In the genomic region with DNA sequence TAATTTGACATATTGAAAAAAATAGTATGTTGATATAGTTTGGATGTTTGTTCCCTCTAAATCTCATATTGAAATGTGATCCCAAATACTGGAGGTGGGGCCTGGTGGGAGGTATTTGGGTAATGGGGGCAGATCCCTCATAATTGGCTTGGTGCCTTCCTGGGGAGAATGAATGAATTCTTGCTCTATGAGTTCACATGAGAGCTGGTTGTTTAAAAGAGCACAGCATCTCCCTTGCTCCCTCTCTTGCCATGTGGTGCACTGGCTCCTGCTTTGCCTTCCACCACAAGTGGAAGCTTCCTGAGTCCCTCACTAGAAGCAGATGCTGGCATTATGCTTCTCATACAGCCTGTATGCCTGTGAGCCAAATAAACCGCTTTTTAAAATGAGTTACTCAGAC, we compare ENCODE assay signal across 2 cellular contexts.
TF ChIP-seq lines count a peak whose summit lies in the region.

No MANE protein-coding gene starts in this region.

TF ChIP-seq in GM23338, 12 proteins besides CTCF, POLR2A, EP300 and RAD21:
- TF ChIP-seq, protein P1, sequence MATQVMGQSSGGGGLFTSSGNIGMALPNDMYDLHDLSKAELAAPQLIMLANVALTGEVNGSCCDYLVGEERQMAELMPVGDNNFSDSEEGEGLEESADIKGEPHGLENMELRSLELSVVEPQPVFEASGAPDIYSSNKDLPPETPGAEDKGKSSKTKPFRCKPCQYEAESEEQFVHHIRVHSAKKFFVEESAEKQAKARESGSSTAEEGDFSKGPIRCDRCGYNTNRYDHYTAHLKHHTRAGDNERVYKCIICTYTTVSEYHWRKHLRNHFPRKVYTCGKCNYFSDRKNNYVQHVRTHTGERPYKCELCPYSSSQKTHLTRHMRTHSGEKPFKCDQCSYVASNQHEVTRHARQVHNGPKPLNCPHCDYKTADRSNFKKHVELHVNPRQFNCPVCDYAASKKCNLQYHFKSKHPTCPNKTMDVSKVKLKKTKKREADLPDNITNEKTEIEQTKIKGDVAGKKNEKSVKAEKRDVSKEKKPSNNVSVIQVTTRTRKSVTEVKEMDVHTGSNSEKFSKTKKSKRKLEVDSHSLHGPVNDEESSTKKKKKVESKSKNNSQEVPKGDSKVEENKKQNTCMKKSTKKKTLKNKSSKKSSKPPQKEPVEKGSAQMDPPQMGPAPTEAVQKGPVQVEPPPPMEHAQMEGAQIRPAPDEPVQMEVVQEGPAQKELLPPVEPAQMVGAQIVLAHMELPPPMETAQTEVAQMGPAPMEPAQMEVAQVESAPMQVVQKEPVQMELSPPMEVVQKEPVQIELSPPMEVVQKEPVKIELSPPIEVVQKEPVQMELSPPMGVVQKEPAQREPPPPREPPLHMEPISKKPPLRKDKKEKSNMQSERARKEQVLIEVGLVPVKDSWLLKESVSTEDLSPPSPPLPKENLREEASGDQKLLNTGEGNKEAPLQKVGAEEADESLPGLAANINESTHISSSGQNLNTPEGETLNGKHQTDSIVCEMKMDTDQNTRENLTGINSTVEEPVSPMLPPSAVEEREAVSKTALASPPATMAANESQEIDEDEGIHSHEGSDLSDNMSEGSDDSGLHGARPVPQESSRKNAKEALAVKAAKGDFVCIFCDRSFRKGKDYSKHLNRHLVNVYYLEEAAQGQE (IDR thresholded peaks at IDR 0.05; ENCODE audit: unreplicated experiment) = no peak
- no peak for TF ChIP-seq ZNF114 (CRISPR knock-in tag; IDR thresholded peaks at IDR 0.05)
- TF ChIP-seq EZH2phosphoT487 (IDR thresholded peaks at IDR 0.05; ENCODE audit: unreplicated experiment) = no peak
- TF ChIP-seq EZH2 (IDR thresholded peaks at IDR 0.05; ENCODE audit: low read depth, unreplicated experiment) = no peak
- TF ChIP-seq NANOG (IDR thresholded peaks at IDR 0.05; ENCODE audit: borderline replicate concordance) = no peak
- TF ChIP-seq JUNB (IDR thresholded peaks at IDR 0.05; ENCODE audit: unreplicated experiment) = no peak
- TF ChIP-seq POLR2AphosphoS5 (IDR thresholded peaks at IDR 0.05; ENCODE audit: low read depth) = no peak
- TF ChIP-seq CREB1 (CRISPR knock-in tag; IDR thresholded peaks at IDR 0.05; ENCODE audit: low read depth) = no peak
- no peak for TF ChIP-seq STAT1 (IDR thresholded peaks at IDR 0.05; ENCODE audit: unreplicated experiment)

TF ChIP-seq in WTC11, 78 proteins besides CTCF, POLR2A, EP300 and RAD21 (continued from another document):
- TF ChIP-seq, protein P2, sequence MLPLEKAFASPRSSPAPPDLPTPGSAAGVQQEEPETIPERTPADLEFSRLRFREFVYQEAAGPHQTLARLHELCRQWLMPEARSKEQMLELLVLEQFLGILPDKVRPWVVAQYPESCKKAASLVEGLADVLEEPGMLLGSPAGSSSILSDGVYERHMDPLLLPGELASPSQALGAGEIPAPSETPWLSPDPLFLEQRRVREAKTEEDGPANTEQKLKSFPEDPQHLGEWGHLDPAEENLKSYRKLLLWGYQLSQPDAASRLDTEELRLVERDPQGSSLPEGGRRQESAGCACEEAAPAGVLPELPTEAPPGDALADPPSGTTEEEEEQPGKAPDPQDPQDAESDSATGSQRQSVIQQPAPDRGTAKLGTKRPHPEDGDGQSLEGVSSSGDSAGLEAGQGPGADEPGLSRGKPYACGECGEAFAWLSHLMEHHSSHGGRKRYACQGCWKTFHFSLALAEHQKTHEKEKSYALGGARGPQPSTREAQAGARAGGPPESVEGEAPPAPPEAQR (CRISPR knock-in tag; IDR thresholded peaks at IDR 0.05) = no peak
- TF ChIP-seq SMAD4 (CRISPR knock-in tag; IDR thresholded peaks at IDR 0.05) (no peak), SMAD3 (CRISPR knock-in tag; IDR thresholded peaks at IDR 0.05; ENCODE audit: borderline replicate concordance) (no peak), NR2C2 (CRISPR knock-in tag; IDR thresholded peaks at IDR 0.05) (no peak), RELA (CRISPR knock-in tag; IDR thresholded peaks at IDR 0.05; ENCODE audit: borderline replicate concordance) (no peak)
TF ChIP-seq in WTC11: peak in this region for 0.
